Comparison of ENCODE assay signal across 16 cellular contexts in the genomic region with DNA sequence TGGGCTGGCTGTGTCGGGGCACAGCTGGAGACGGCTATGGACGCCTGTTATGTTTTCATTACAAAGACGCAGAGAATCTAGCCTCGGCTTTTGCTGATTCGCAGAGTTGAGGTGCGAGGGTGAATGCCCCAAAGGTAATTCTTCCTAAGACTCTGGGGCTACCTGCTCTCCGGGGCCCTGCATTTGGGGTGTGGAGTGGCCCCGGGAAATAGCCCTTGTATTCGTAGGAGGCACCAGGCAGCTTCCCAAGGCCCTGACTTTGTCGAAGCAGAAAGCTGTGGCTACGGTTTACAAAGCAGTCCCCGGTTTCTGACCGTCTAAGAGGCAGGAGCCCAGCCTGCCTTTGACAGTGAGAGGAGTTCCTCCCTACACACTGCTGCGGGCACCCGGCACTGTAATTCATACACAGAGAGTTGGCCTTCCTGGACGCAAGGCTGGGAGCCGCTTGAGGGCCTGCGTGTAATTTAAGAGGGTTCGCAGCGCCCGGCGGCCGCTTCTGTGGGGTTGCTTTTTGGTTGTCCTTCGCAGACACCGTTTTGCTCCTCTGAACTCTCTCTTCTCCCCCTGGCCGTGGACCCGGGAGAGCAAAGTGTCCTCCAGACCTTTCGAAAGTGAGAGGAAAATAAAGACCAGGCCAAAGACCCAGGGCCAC. TPM values are rescaled to one million over a fixed set of nuclear protein-coding genes. Genes with fewer than 3 reads are reported as not detected.
A peak's percentile ranks its signal among the peaks of the same experiment; 100 is the strongest.
DNase-seq lines count a peak whose midpoint lies in the region; ATAC-seq and TF ChIP-seq lines count a peak whose summit lies in the region.
"Had no signal": no experiment of that assay in that cellular context is flagged by ENCODE, and none has a peak within 500 bp of the region (broad histone marks: within the 10 kb centered on the region; RNA-seq: fewer than 3 reads in every experiment).

No MANE protein-coding gene starts in this region.

- H3K4me3 Mint-ChIP-seq in activated naive CD4-positive, alpha-beta T cell treated with anti-CD3 and anti-CD28 coated beads for 36 hours: no peak overlapping the region
- H3K4me3 Mint-ChIP-seq in WTC11: peak overlapping the region; percentile 65
- no peak overlapping the region for H3K4me3 Mint-ChIP-seq in stimulated activated naive B cell treated with anti-CD40 and anti-IgM and Interleukin-4, amounts not matched to agents 10 μg/mL and 1 μg/mL and 100 μg/mL, for 72 hours

- POLR2A ChIA-PET in WTC11 (lab: Charles Lee): no interaction called here

- H3K9me3 Mint-ChIP-seq in activated naive CD4-positive, alpha-beta T cell treated with anti-CD3 and anti-CD28 coated beads for 36 hours: no peaks in the 10 kb centered on the region
- H3K9me3 Mint-ChIP-seq in WTC11: no peaks in the 10 kb centered on the region
- no peaks in the 10 kb centered on the region for H3K9me3 Mint-ChIP-seq in stimulated activated naive B cell treated with anti-CD40 and anti-IgM and Interleukin-4, amounts not matched to agents 10 μg/mL and 1 μg/mL and 100 μg/mL, for 72 hours

- no peak overlapping the region for H3K27ac Mint-ChIP-seq in activated naive CD4-positive, alpha-beta T cell treated with anti-CD3 and anti-CD28 coated beads for 36 hours
- no peak overlapping the region for H3K27ac Mint-ChIP-seq in WTC11
- peak overlapping the region; percentile 89 for H3K27ac Mint-ChIP-seq in stimulated activated naive B cell treated with anti-CD40 and anti-IgM and Interleukin-4, amounts not matched to agents 10 μg/mL and 1 μg/mL and 100 μg/mL, for 72 hours
- H3K27ac Mint-ChIP-seq: CD14-positive monocyte had no signal

- no peaks in the 10 kb centered on the region for H3K36me3 Mint-ChIP-seq in activated naive CD4-positive, alpha-beta T cell treated with anti-CD3 and anti-CD28 coated beads for 36 hours (ENCODE audit: low read depth)
- H3K36me3 Mint-ChIP-seq in WTC11: peaks cover 3% of the 10 kb centered on the region; the same call in 1 of the 2 replicates
- H3K36me3 Mint-ChIP-seq in stimulated activated naive B cell treated with anti-CD40 and anti-IgM and Interleukin-4, amounts not matched to agents 10 μg/mL and 1 μg/mL and 100 μg/mL, for 72 hours: no peaks in the 10 kb centered on the region

- peak; percentile 2 for DNase-seq in activated naive CD4-positive, alpha-beta T cell treated with anti-CD3 and anti-CD28 coated beads for 36 hours
- no peak for DNase-seq in activated naive CD4-positive, alpha-beta T cell (lab: John Stamatoyannopoulos, UW)
- DNase-seq in WTC11 (ENCODE audit: low spot score) (peak; percentile 40), mesenteric fat pad (ENCODE audit: low spot score) (peak; percentile 57), nucleus accumbens (lab: John Stamatoyannopoulos, UW) (no peak), DMS 273 (lab: John Stamatoyannopoulos, UW; ENCODE audit: unreplicated experiment) (no peak)
- no peak for DNase-seq in stimulated activated naive B cell treated with anti-CD40 and anti-IgM and Interleukin-4, amounts not matched to agents 10 μg/mL and 1 μg/mL and 100 μg/mL, for 72 hours
- no peak for DNase-seq in activated CD8-positive, alpha-beta memory T cell treated with anti-CD3 and anti-CD28 coated beads for 24 hours
- DNase-seq: COR-L47, KBM-7, NCI-H1092 treated with DMSO at 0.1 percent for 48 hours, NCI-H1694 treated with DMSO at 0.1 percent for 48 hours, NCI-H446, SHP77 had no signal

- H3K27me3 Mint-ChIP-seq in activated naive CD4-positive, alpha-beta T cell treated with anti-CD3 and anti-CD28 coated beads for 36 hours (ENCODE audit: low read depth): peaks cover 67% of the 10 kb centered on the region
- peaks cover 93% of the 10 kb centered on the region for H3K27me3 Mint-ChIP-seq in WTC11 (ENCODE audit: low read depth)
- peaks cover 59 to 85% of the 10 kb centered on the region in 2 donors for H3K27me3 Mint-ChIP-seq in stimulated activated naive B cell treated with anti-CD40 and anti-IgM and Interleukin-4, amounts not matched to agents 10 μg/mL and 1 μg/mL and 100 μg/mL, for 72 hours

- intact Hi-C loops in activated naive CD4-positive, alpha-beta T cell treated with anti-CD3 and anti-CD28 coated beads for 36 hours (cut with micrococcal nuclease): no loop called here

- CTCF ChIA-PET in activated naive CD4-positive, alpha-beta T cell treated with anti-CD3 and anti-CD28 coated beads for 36 hours (lab: Charles Lee): no interaction called here
- CTCF ChIA-PET in WTC11 (lab: Charles Lee): no interaction called here

- TF ChIP-seq CTCF in WTC11 (IDR thresholded peaks at IDR 0.05): no peak

- peak; percentile 17; the same call in 1 of the 2 replicates for ATAC-seq in WTC11
- ATAC-seq in stimulated activated naive B cell treated with anti-CD40 and anti-IgM and Interleukin-4, amounts not matched to agents 10 μg/mL and 1 μg/mL and 100 μg/mL, for 72 hours (replicated peaks): no peak

- peaks cover 16% of the 10 kb centered on the region for H3K4me1 Mint-ChIP-seq in activated naive CD4-positive, alpha-beta T cell treated with anti-CD3 and anti-CD28 coated beads for 36 hours (ENCODE audit: low read depth)
- H3K4me1 Mint-ChIP-seq in WTC11: peaks cover 66% of the 10 kb centered on the region
- peaks cover 23 to 36% of the 10 kb centered on the region in 2 donors for H3K4me1 Mint-ChIP-seq in stimulated activated naive B cell treated with anti-CD40 and anti-IgM and Interleukin-4, amounts not matched to agents 10 μg/mL and 1 μg/mL and 100 μg/mL, for 72 hours
- H3K4me1 Mint-ChIP-seq: CD14-positive monocyte had no signal

TF ChIP-seq in WTC11, 78 proteins besides CTCF, POLR2A, EP300 and RAD21 (continues in another document):
- TF ChIP-seq CDX4 (CRISPR knock-in tag; IDR thresholded peaks at IDR 0.05; ENCODE audit: borderline replicate concordance) (no peak), MAX (CRISPR knock-in tag; IDR thresholded peaks at IDR 0.05) (no peak), IRF2 (CRISPR knock-in tag; IDR thresholded peaks at IDR 0.05; ENCODE audit: borderline replicate concordance, low read depth) (no peak), FOXJ3 (CRISPR knock-in tag; IDR thresholded peaks at IDR 0.05; ENCODE audit: borderline replicate concordance) (no peak), NFATC4 (CRISPR knock-in tag; IDR thresholded peaks at IDR 0.05) (no peak), NFE2L1 (CRISPR knock-in tag; IDR thresholded peaks at IDR 0.05) (no peak), ZNF396 (CRISPR knock-in tag; IDR thresholded peaks at IDR 0.05; ENCODE audit: borderline replicate concordance) (no peak), NR3C1 (CRISPR knock-in tag; conservative IDR thresholded peaks at IDR 0.05; ENCODE audit: low read depth) (no peak), MYBL2 (CRISPR knock-in tag; IDR thresholded peaks at IDR 0.05) (no peak), SMAD4 (CRISPR knock-in tag; IDR thresholded peaks at IDR 0.05) (no peak)
- TF ChIP-seq, protein P1, sequence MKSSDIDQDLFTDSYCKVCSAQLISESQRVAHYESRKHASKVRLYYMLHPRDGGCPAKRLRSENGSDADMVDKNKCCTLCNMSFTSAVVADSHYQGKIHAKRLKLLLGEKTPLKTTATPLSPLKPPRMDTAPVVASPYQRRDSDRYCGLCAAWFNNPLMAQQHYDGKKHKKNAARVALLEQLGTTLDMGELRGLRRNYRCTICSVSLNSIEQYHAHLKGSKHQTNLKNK (CRISPR knock-in tag; IDR thresholded peaks at IDR 0.05): no peak
- TF ChIP-seq, protein P2, sequence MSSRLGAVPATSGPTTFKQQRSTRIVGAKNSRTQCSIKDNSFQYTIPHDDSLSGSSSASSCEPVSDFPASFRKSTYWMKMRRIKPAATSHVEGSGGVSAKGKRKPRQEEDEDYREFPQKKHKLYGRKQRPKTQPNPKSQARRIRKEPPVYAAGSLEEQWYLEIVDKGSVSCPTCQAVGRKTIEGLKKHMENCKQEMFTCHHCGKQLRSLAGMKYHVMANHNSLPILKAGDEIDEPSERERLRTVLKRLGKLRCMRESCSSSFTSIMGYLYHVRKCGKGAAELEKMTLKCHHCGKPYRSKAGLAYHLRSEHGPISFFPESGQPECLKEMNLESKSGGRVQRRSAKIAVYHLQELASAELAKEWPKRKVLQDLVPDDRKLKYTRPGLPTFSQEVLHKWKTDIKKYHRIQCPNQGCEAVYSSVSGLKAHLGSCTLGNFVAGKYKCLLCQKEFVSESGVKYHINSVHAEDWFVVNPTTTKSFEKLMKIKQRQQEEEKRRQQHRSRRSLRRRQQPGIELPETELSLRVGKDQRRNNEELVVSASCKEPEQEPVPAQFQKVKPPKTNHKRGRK (CRISPR knock-in tag; IDR thresholded peaks at IDR 0.05; ENCODE audit: borderline replicate concordance): no peak

RNA-seq across cellular contexts. Expression of gene SHOX, which starts 1.9 kb away (rescaled TPM):
- total RNA-seq in activated naive CD4-positive, alpha-beta T cell treated with anti-CD3 and anti-CD28 coated beads for 36 hours: not detected
- total RNA-seq in WTC11 (2021) (0.09 to 0.14 TPM in 2 of 3 replicates, not detected in the other), mesenteric fat pad (0.10 TPM)
- total RNA-seq: G401 had no signal

Comparison
In these comparisons a context has a peak if more than half of its experiments do, and no peak if none do; other contexts are left out.
1. DNase-seq: peak in activated naive CD4-positive, alpha-beta T cell treated with anti-CD3 and anti-CD28 coated beads for 36 hours (single experiment), WTC11 (single experiment) and mesenteric fat pad (single experiment); none in activated naive CD4-positive, alpha-beta T cell (0 of 4), stimulated activated naive B cell treated with anti-CD40 and anti-IgM and Interleukin-4, amounts not matched to agents 10 μg/mL and 1 μg/mL and 100 μg/mL, for 72 hours (single experiment), nucleus accumbens (0 of 56), activated CD8-positive, alpha-beta memory T cell treated with anti-CD3 and anti-CD28 coated beads for 24 hours (single experiment) and DMS 273 (single experiment).